Comparison of ENCODE assay signal across 21 cellular contexts in genomic region chr18:76465630-76466409, GRCh38. TPM values are rescaled to one million over a fixed set of nuclear protein-coding genes. Genes with fewer than 3 reads are reported as not detected.
DNase-seq lines count a peak whose midpoint lies in the region; ATAC-seq lines count a peak whose summit lies in the region.
"Had no signal": no experiment of that assay in that cellular context is flagged by ENCODE, and none has a peak within 500 bp of the region (broad histone marks: within the 10 kb centered on the region; RNA-seq: fewer than 3 reads in every experiment).

No MANE protein-coding gene starts in this region.

- no peaks in the 10 kb centered on the region for H3K36me3 Mint-ChIP-seq in activated naive CD4-positive, alpha-beta T cell treated with anti-CD3 and anti-CD28 coated beads, Interleukin-2, amount 50 U/mL, for 72 hours
- no peaks in the 10 kb centered on the region for H3K36me3 Mint-ChIP-seq in activated naive CD4-positive, alpha-beta T cell treated with anti-CD3 and anti-CD28 coated beads for 36 hours (ENCODE audit: low read depth)
- peaks cover 0 to 6% of the 10 kb centered on the region in 2 donors for H3K36me3 Mint-ChIP-seq in naive B cell
- H3K36me3 Mint-ChIP-seq in stimulated activated naive B cell treated with anti-CD40 and anti-IgM and Interleukin-4, amounts not matched to agents 10 μg/mL and 1 μg/mL and 100 μg/mL, for 72 hours = peaks cover 13 to 17% of the 10 kb centered on the region in 2 donors

- H3K27me3 Mint-ChIP-seq in activated naive CD4-positive, alpha-beta T cell treated with anti-CD3 and anti-CD28 coated beads for 36 hours (ENCODE audit: low read depth) = no peaks in the 10 kb centered on the region
- H3K27me3 Mint-ChIP-seq in naive B cell = no peaks in the 10 kb centered on the region
- no peaks in the 10 kb centered on the region for H3K27me3 Mint-ChIP-seq in stimulated activated naive B cell treated with anti-CD40 and anti-IgM and Interleukin-4, amounts not matched to agents 10 μg/mL and 1 μg/mL and 100 μg/mL, for 72 hours

- H3K27ac Mint-ChIP-seq in activated naive CD4-positive, alpha-beta T cell treated with anti-CD3 and anti-CD28 coated beads, Interleukin-2, amount 50 U/mL, for 72 hours = peak overlapping the region; percentile 77 to 94
- no peak overlapping the region for H3K27ac Mint-ChIP-seq in activated naive CD4-positive, alpha-beta T cell treated with anti-CD3 and anti-CD28 coated beads for 36 hours
- peak overlapping the region in 4 of 6 donors; percentile 62 to 80 (median 78) for H3K27ac Mint-ChIP-seq in naive B cell
- H3K27ac Mint-ChIP-seq in stimulated activated naive B cell treated with anti-CD40 and anti-IgM and Interleukin-4, amounts not matched to agents 10 μg/mL and 1 μg/mL and 100 μg/mL, for 72 hours = peak overlapping the region; percentile 66

- intact Hi-C loops in activated naive CD4-positive, alpha-beta T cell treated with anti-CD3 and anti-CD28 coated beads for 36 hours (cut with micrococcal nuclease) = no loop called here

- no peak for ATAC-seq in activated naive CD4-positive, alpha-beta T cell treated with anti-CD3 and anti-CD28 coated beads, Interleukin-2, amount 50 U/mL, for 72 hours
- ATAC-seq in naive B cell (ENCODE audit: low read depth in 2 of 2) (no peak), HG03457 (IDR thresholded peaks at IDR 0.05; ENCODE audit: unreplicated experiment) (no peak)
- no peak for ATAC-seq in stimulated activated naive B cell treated with anti-CD40 and anti-IgM and Interleukin-4, amounts not matched to agents 10 μg/mL and 1 μg/mL and 100 μg/mL, for 72 hours (replicated peaks)

- no peak for DNase-seq in activated naive CD4-positive, alpha-beta T cell treated with anti-CD3 and anti-CD28 coated beads, Interleukin-2, amount 50 U/mL, for 72 hours (ENCODE audit: low spot score in 2 of 2)
- DNase-seq in activated naive CD4-positive, alpha-beta T cell treated with anti-CD3 and anti-CD28 coated beads for 36 hours = no peak
- DNase-seq in SK-N-DZ (ENCODE audit: low spot score) (peak; percentile 90), naive B cell (no peak), NCI-H2227 (lab: John Stamatoyannopoulos, UW; ENCODE audit: unreplicated experiment) (no peak)
- no peak for DNase-seq in stimulated activated naive B cell treated with anti-CD40 and anti-IgM and Interleukin-4, amounts not matched to agents 10 μg/mL and 1 μg/mL and 100 μg/mL, for 72 hours
- DNase-seq in stimulated activated CD4-positive, alpha-beta T cell treated with anti-CD3 and anti-CD28 coated beads, Interleukin-2, amount 100 ng/mL, for 24 hours = no peak
- DNase-seq: activated CD4-positive, alpha-beta T cell treated with anti-CD3 and anti-CD28 coated beads, Interleukin-2, amount 50 U/mL, for 4 hours; COR-L47; EL; foreskin fibroblast; GM23248; hypothalamus; kidney glomerular epithelial cell; mesendoderm; NCI-H1694 treated with DMSO at 0.1 percent for 48 hours; nucleus accumbens; right cardiac atrium; SHP77; T-helper 1 cell had no signal

- H3K9me3 Mint-ChIP-seq in activated naive CD4-positive, alpha-beta T cell treated with anti-CD3 and anti-CD28 coated beads, Interleukin-2, amount 50 U/mL, for 72 hours = no peaks in the 10 kb centered on the region
- H3K9me3 Mint-ChIP-seq in activated naive CD4-positive, alpha-beta T cell treated with anti-CD3 and anti-CD28 coated beads for 36 hours = no peaks in the 10 kb centered on the region
- H3K9me3 Mint-ChIP-seq in naive B cell = no peaks in the 10 kb centered on the region
- H3K9me3 Mint-ChIP-seq in stimulated activated naive B cell treated with anti-CD40 and anti-IgM and Interleukin-4, amounts not matched to agents 10 μg/mL and 1 μg/mL and 100 μg/mL, for 72 hours = no peaks in the 10 kb centered on the region

- peaks cover 22% of the 10 kb centered on the region for H3K4me1 Mint-ChIP-seq in activated naive CD4-positive, alpha-beta T cell treated with anti-CD3 and anti-CD28 coated beads for 36 hours (ENCODE audit: low read depth)
- H3K4me1 Mint-ChIP-seq in naive B cell = peaks cover 21 to 46% (median 39%) of the 10 kb centered on the region in 3 donors
- H3K4me1 Mint-ChIP-seq in stimulated activated naive B cell treated with anti-CD40 and anti-IgM and Interleukin-4, amounts not matched to agents 10 μg/mL and 1 μg/mL and 100 μg/mL, for 72 hours = peaks cover 23 to 36% of the 10 kb centered on the region in 2 donors

- CTCF ChIA-PET in activated naive CD4-positive, alpha-beta T cell treated with anti-CD3 and anti-CD28 coated beads for 36 hours (lab: Charles Lee) = no interaction called here

- no peak overlapping the region for H3K4me3 Mint-ChIP-seq in activated naive CD4-positive, alpha-beta T cell treated with anti-CD3 and anti-CD28 coated beads for 36 hours
- peak overlapping the region in 3 of 8 donors; percentile 36 to 73 (median 43) for H3K4me3 Mint-ChIP-seq in naive B cell
- no peak overlapping the region for H3K4me3 Mint-ChIP-seq in stimulated activated naive B cell treated with anti-CD40 and anti-IgM and Interleukin-4, amounts not matched to agents 10 μg/mL and 1 μg/mL and 100 μg/mL, for 72 hours

RNA-seq across cellular contexts. Expression of gene ZNF516, which starts 29.2 kb away (rescaled TPM):
- 10 to 100 TPM in 1 of 2 donors, 1 to 10 TPM in 1; 7.9 to 13.8 TPM for total RNA-seq in activated naive CD4-positive, alpha-beta T cell treated with anti-CD3 and anti-CD28 coated beads, Interleukin-2, amount 50 U/mL, for 72 hours
- total RNA-seq in activated naive CD4-positive, alpha-beta T cell treated with anti-CD3 and anti-CD28 coated beads for 36 hours = 1 to 10 TPM; 7.4 to 8.4 TPM
- polyA plus RNA-seq in SK-N-DZ (2014; cell fraction: cytosol; rRNA removed) = 18.9 and 25.6 TPM in 2 replicates
- polyA plus RNA-seq in SK-N-DZ (2014; cell fraction: nucleus; rRNA removed) = 14.5 and 25.3 TPM in 2 replicates
- 1 to 10 TPM; 1.7 to 7.5 (median 4.8) TPM for polyA plus RNA-seq in naive B cell (ENCODE audit: low read depth in 6 of 6)
